8 cellular contexts compared by ENCODE assay signal in genomic region chr17:45021607-45022287, GRCh38. TPM values are rescaled to one million over a fixed set of nuclear protein-coding genes. Genes with fewer than 3 reads are reported as not detected.
DNase-seq lines count a peak whose midpoint lies in the region; ATAC-seq and TF ChIP-seq lines count a peak whose summit lies in the region.

No MANE protein-coding gene starts in this region.

- peak overlapping the region; percentile 17 to 67 for H3K18ac ChIP-seq in mesenchymal stem cell (ENCODE audit: low read depth in 1 of 2, low read length in 2 of 2)

- H2AFZ ChIP-seq in HCT116 (ENCODE audit: low read depth, low read length, poor library complexity, severe bottlenecking), result no peak overlapping the region
- peak overlapping the region; percentile 30 for H2AFZ ChIP-seq in mesenchymal stem cell (ENCODE audit: low read depth, low read length)

- H2BK12ac ChIP-seq in mesenchymal stem cell (ENCODE audit: low read length in 2 of 2), result peak overlapping the region in 1 of 2 experiments; percentile 51

- no peaks in the 10 kb centered on the region for H3K79me1 ChIP-seq in mesenchymal stem cell (replicated peaks; ENCODE audit: low read length, poor library complexity, severe bottlenecking)

- TF ChIP-seq RAD21 in HCT116 (IDR thresholded peaks at IDR 0.05; ENCODE audit: low read depth), result peak; percentile 62

- peak overlapping the region in 1 of 2 experiments; percentile 87 for H3K14ac ChIP-seq in mesenchymal stem cell (ENCODE audit: low read length in 2 of 2)

- no TSS peak for BruUV-seq in HCT116 (replicated peaks; lab: Mats Ljungman, UMichigan)

- H3K27ac ChIP-seq in C4-2B (0 out of 2 replicates have a peak overlapping the region, but pooled peaks have one; percentile 1), HCT116 (ENCODE audit: low read depth, low read length) (no peak overlapping the region), ectodermal cell (ENCODE audit: insufficient read depth, low read depth, low read length, poor library complexity, severe bottlenecking) (no peak overlapping the region), mesenchymal stem cell (ENCODE audit: low read length, poor library complexity, severe bottlenecking) (no peak overlapping the region)

- peak overlapping the region; percentile 48 for H3K4me2 ChIP-seq in HCT116 (ENCODE audit: low read length)
- peak overlapping the region; percentile 67 for H3K4me2 ChIP-seq in mesenchymal stem cell (ENCODE audit: low read length, poor library complexity, severe bottlenecking)

- CTCF ChIA-PET in HCT116 (lab: Charles Lee), result interaction anchor here (0.6 to 5.5 kb wide), 13 partner anchors 10 to 488 kb away, joined by 3 to 63 read pairs (median 3); partner anchors contain the start of genes ACBD4 and GFAP

- no peak overlapping the region for H2BK15ac ChIP-seq in mesenchymal stem cell (ENCODE audit: low read depth, poor library complexity, severe bottlenecking)

- no peak for TF ChIP-seq POLR2A in HCT116 (IDR thresholded peaks at IDR 0.05; ENCODE audit: borderline replicate concordance, extremely low read depth, insufficient read depth, insufficient read length)

- H3K9ac ChIP-seq in HCT116 (ENCODE audit: low read length) (no peak overlapping the region; the same call in 1 of the 2 replicates), mesenchymal stem cell (ENCODE audit: low read length) (peak overlapping the region; percentile 77)

- no peak overlapping the region for H2BK5ac ChIP-seq in mesenchymal stem cell (ENCODE audit: low read depth, low read length, poor library complexity, severe bottlenecking)

- no peaks in the 10 kb centered on the region for H3K27me3 ChIP-seq in HCT116 (ENCODE audit: insufficient read depth, low read length)
- peaks cover 46% of the 10 kb centered on the region for H3K27me3 ChIP-seq in ectodermal cell (ENCODE audit: control insufficient read depth, insufficient read depth, low read length, poor library complexity, severe bottlenecking)
- H3K27me3 ChIP-seq in mesenchymal stem cell (ENCODE audit: control insufficient read depth in 1 of 2, insufficient read depth in 1 of 2, low read length in 2 of 2), result peaks cover 0 to 12% of the 10 kb centered on the region in 2 experiments

- DNase-seq in HCT116 (ENCODE audit: low read depth, low spot score), result no peak
- peak; percentile 38 for DNase-seq in NCI-H526 treated with DMSO at 0.1 percent for 48 hours (lab: John Stamatoyannopoulos, UW)
- DNase-seq in activated CD8-positive, alpha-beta memory T cell treated with anti-CD3 and anti-CD28 coated beads for 1 hour (ENCODE audit: extremely low read depth in 1 of 2, low read depth in 1 of 2), result peak; percentile 15 to 61
- DNase-seq in mesenchymal stem cell, result peak; percentile 65
- peak; percentile 41 for DNase-seq in stimulated activated CD8-positive, alpha-beta memory T cell treated with anti-CD3 and anti-CD28 coated beads, Interleukin-15, amount 100 ng/mL, for 1 hour (ENCODE audit: low read depth)
- DNase-seq in cerebellar nuclear complex (lab: John Stamatoyannopoulos, UW), result no peak

- peak; percentile 99 for TF ChIP-seq CTCF in C4-2B (conservative IDR thresholded peaks at IDR 0.05)
- peak; percentile 42 to 87 (median 72); a peak in 5 of 6 replicates for TF ChIP-seq CTCF in HCT116 (IDR thresholded peaks at IDR 0.05 in 2 of 3, conservative IDR thresholded peaks at IDR 0.05 in 1 of 3; ENCODE audit: borderline replicate concordance in 1 of 3, insufficient read depth in 1 of 3, low read depth in 2 of 3, low read length in 2 of 3)

- peak overlapping the region; percentile 29 for H4K91ac ChIP-seq in mesenchymal stem cell (ENCODE audit: low read length)

- H3K4ac ChIP-seq in mesenchymal stem cell (ENCODE audit: low read depth in 1 of 2, low read length in 2 of 2), result peak overlapping the region; percentile 12 to 13

- H4K8ac ChIP-seq in mesenchymal stem cell (ENCODE audit: low read length), result peak overlapping the region; percentile 90

- RAD21 ChIA-PET in HCT116 (lab: Charles Lee; ENCODE audit: low non-redundant PET in 1 of 2, low total read pairs in 2 of 2, uncharacterized antibody in 2 of 2, unreplicated experiment in 2 of 2), result interaction anchor here in 1 of 2 experiments (0.5 to 0.8 kb wide), 2 partner anchors 102 to 1838 kb away, joined by 3 read pairs; no protein-coding TSS in a partner anchor

- POLR2A ChIA-PET in HCT116 (lab: Charles Lee), result no interaction called here

- WGBS in ectodermal cell, 2 experiments, result 5 to 7% methylated on average over 57 of the region's 57 CpGs
- 2% methylated on average over 48 of the region's 57 CpGs for WGBS in mesenchymal stem cell

- H3K4me1 ChIP-seq in HCT116 (ENCODE audit: control insufficient read depth in 1 of 2, insufficient read depth in 2 of 2, low read length in 2 of 2) (peaks cover 11 to 29% of the 10 kb centered on the region in 2 experiments; a peak in 3 of 4 replicates), ectodermal cell (ENCODE audit: control insufficient read depth, insufficient read depth, low read length) (peaks cover 40% of the 10 kb centered on the region), mesenchymal stem cell (ENCODE audit: control insufficient read depth, insufficient read depth, low read depth, low read length) (peaks cover 32% of the 10 kb centered on the region)

- no peak overlapping the region for H3K23ac ChIP-seq in mesenchymal stem cell (ENCODE audit: low read length in 2 of 2)

- no peak overlapping the region for H2BK120ac ChIP-seq in mesenchymal stem cell (ENCODE audit: low read depth, low read length)

- H3K36me3 ChIP-seq in HCT116 (ENCODE audit: control insufficient read depth in 1 of 2, insufficient read depth in 2 of 2, low read length in 2 of 2) (no peaks in the 10 kb centered on the region), ectodermal cell (ENCODE audit: control insufficient read depth, insufficient read depth, low read length) (peaks cover 13% of the 10 kb centered on the region), mesenchymal stem cell (ENCODE audit: control insufficient read depth in 1 of 2, insufficient read depth in 2 of 2, low read depth in 1 of 2, low read length in 2 of 2) (peaks cover 15 to 26% of the 10 kb centered on the region in 2 experiments)

- no peaks in the 10 kb centered on the region for H3K9me2 ChIP-seq in HCT116 (ENCODE audit: insufficient read depth)

- H2AK5ac ChIP-seq in mesenchymal stem cell (ENCODE audit: low read length, severe bottlenecking), result no peak overlapping the region

- ATAC-seq in HCT116, result peak; percentile 81

- no peak overlapping the region for H3K4me3 ChIP-seq in HCT116 (replicated peaks in 1 of 2; ENCODE audit: low read depth in 1 of 2, low read length in 2 of 2)
- peak overlapping the region; percentile 31 for H3K4me3 ChIP-seq in ectodermal cell (ENCODE audit: insufficient read depth, low read depth, low read length)
- H3K4me3 ChIP-seq in mesenchymal stem cell (ENCODE audit: insufficient read depth in 1 of 2, low read depth in 1 of 2, low read length in 2 of 2), result peak overlapping the region; percentile 36 to 74

- H3K79me2 ChIP-seq in HCT116 (ENCODE audit: insufficient read depth, low read length), result no peaks in the 10 kb centered on the region

- intact Hi-C loops in HCT116 (cut with micrococcal nuclease), result loop anchor here (1.0 kb wide), 2 partner anchors 101 to 242 kb away; no protein-coding TSS in a partner anchor

- H3K9me3 ChIP-seq in HCT116 (ENCODE audit: control insufficient read depth in 1 of 2, insufficient read depth in 1 of 2, low read depth in 1 of 2, low read length in 2 of 2), result no peaks in the 10 kb centered on the region
- no peaks in the 10 kb centered on the region for H3K9me3 ChIP-seq in ectodermal cell (ENCODE audit: control insufficient read depth, low read length)
- H3K9me3 ChIP-seq in mesenchymal stem cell (ENCODE audit: control insufficient read depth, low read length), result no peaks in the 10 kb centered on the region

- H4K20me1 ChIP-seq in HCT116 (ENCODE audit: insufficient read depth), result no peaks in the 10 kb centered on the region

TF ChIP-seq in HCT116, 20 proteins besides CTCF, POLR2A, EP300 and RAD21:
- TF ChIP-seq JUND (IDR thresholded peaks at IDR 0.05) (no peak), ZFX (IDR thresholded peaks at IDR 0.05) (peak; percentile 76; the same call in 1 of the 2 replicates)

RNA-seq across cellular contexts. Expression of gene DCAKD, which starts 29.7 kb away (rescaled TPM):
- total RNA-seq in HCT116 (2021; ENCODE audit: unreplicated experiment), result 31.9 TPM
- polyA plus RNA-seq in HCT116 (2012), result 23.3 and 24.4 TPM in 2 replicates
- 68.0 TPM for polyA plus RNA-seq in ectodermal cell (2013, experiment 1 of 4)
- 59.3 TPM for polyA plus RNA-seq in ectodermal cell (2013, experiment 2 of 4)
- polyA plus RNA-seq in ectodermal cell (2013, experiment 3 of 4), result 49.0 TPM
- 51.4 TPM for polyA plus RNA-seq in ectodermal cell (2013, experiment 4 of 4)
- polyA plus RNA-seq in mesenchymal stem cell (2013, experiment 1 of 2), result 21.4 TPM
- polyA plus RNA-seq in mesenchymal stem cell (2013, experiment 2 of 2), result 21.3 TPM

RNA-seq across cellular contexts. Expression of gene NMT1, which starts 39.4 kb away (rescaled TPM):
- total RNA-seq in HCT116 (2021; ENCODE audit: unreplicated experiment), result 173 TPM
- polyA plus RNA-seq in HCT116 (2012), result 124 and 172 TPM in 2 replicates
- polyA plus RNA-seq in ectodermal cell (2013, experiment 1 of 4), result 137 TPM
- 151 TPM for polyA plus RNA-seq in ectodermal cell (2013, experiment 2 of 4)
- 120 TPM for polyA plus RNA-seq in ectodermal cell (2013, experiment 3 of 4)
- polyA plus RNA-seq in ectodermal cell (2013, experiment 4 of 4), result 118 TPM
- polyA plus RNA-seq in mesenchymal stem cell (2013, experiment 1 of 2), result 118 TPM
- polyA plus RNA-seq in mesenchymal stem cell (2013, experiment 2 of 2), result 123 TPM

RNA-seq across cellular contexts. Expression of gene C1QL1, which starts 53.6 kb away (rescaled TPM):
- total RNA-seq in HCT116 (2021; ENCODE audit: unreplicated experiment), result 3.5 TPM
- 3.6 and 4.2 TPM in 2 replicates for polyA plus RNA-seq in HCT116 (2012)
- polyA plus RNA-seq in ectodermal cell (2013, experiment 1 of 4), result 1.5 TPM
- 2.1 TPM for polyA plus RNA-seq in ectodermal cell (2013, experiment 2 of 4)
- 2.6 TPM for polyA plus RNA-seq in ectodermal cell (2013, experiment 3 of 4)
- polyA plus RNA-seq in ectodermal cell (2013, experiment 4 of 4), result 2.2 TPM
- 9.0 TPM for polyA plus RNA-seq in mesenchymal stem cell (2013, experiment 1 of 2)
- 9.5 TPM for polyA plus RNA-seq in mesenchymal stem cell (2013, experiment 2 of 2)

Comparison
In these comparisons a context has a peak if more than half of its experiments do, and no peak if none do; other contexts are left out.
1. DNase-seq: peak in NCI-H526 treated with DMSO at 0.1 percent for 48 hours (single experiment), activated CD8-positive, alpha-beta memory T cell treated with anti-CD3 and anti-CD28 coated beads for 1 hour (2 of 2), mesenchymal stem cell (single experiment) and stimulated activated CD8-positive, alpha-beta memory T cell treated with anti-CD3 and anti-CD28 coated beads, Interleukin-15, amount 100 ng/mL, for 1 hour (single experiment); none in HCT116 (single experiment) and cerebellar nuclear complex (0 of 2).
2. H3K4me3 ChIP-seq: peak in ectodermal cell (single experiment) and mesenchymal stem cell (2 of 2); none in HCT116 (0 of 2).